Comparison of ENCODE assay signal across 1 cellular context in genomic region chrX:53481816-53482485, GRCh38.
TF ChIP-seq lines count a peak whose summit lies in the region.

No MANE protein-coding gene starts in this region.

TF ChIP-seq in H1, 55 proteins besides CTCF, POLR2A, EP300 and RAD21 (continued from another document):
- TF ChIP-seq EGR1 (IDR thresholded peaks at IDR 0.05; ENCODE audit: borderline replicate concordance, low read depth, low read length) (no peak), BCL11A (IDR thresholded peaks at IDR 0.05; ENCODE audit: low read depth in 2 of 2, low read length in 2 of 2) (no peak), ATF3 (IDR thresholded peaks at IDR 0.05; ENCODE audit: insufficient read depth, low read depth, low read length) (no peak), KDM1A (IDR thresholded peaks at IDR 0.05; ENCODE audit: borderline replicate concordance, low read length) (no peak), HDAC2 (IDR thresholded peaks at IDR 0.05; ENCODE audit: borderline replicate concordance in 1 of 2, low read depth in 2 of 2, low read length in 2 of 2) (no peak), BACH1 (IDR thresholded peaks at IDR 0.05; ENCODE audit: low read length) (no peak), E2F6 (IDR thresholded peaks at IDR 0.05) (no peak)
TF ChIP-seq in H1: peak in this region for 0.
